1 cellular context compared by ENCODE assay signal in the genomic region with DNA sequence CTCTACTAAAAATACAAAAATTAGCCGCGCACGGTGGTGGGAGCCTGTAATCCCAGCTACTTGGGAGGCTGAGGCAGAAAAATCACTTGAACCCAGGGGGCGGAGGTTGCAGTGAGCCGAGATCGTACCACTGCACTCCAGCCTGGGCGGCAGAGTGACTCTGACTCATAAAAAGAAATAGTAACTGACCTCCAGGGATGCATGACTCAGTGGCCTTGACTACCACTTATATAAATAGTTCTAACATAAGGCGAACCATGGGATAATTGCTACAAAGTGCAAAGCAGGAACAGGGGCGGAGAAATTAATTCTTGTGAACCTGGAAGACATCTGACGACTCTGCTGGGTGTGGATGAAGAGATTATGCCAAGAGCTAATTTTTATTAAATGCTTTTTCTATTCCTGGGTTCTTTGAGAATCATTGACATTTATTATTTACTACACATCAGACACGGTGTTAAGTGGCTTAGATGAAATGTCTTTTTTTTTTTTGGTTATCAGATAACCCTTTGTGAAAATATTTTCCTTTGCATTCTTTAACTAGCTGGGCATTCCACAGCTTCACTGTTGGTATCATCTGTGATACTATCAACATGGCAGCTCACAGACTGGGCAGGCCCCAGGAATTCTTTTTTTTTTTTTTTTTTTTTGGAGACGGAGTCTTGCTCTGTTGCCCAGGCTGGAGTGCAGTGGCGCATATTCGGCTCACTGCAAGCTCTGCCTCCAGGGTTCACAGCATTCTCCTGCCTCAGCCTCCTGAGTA.
TF ChIP-seq lines count a peak whose summit lies in the region.

No MANE protein-coding gene starts in this region.

TF ChIP-seq in A549, 52 proteins besides CTCF, POLR2A, EP300 and RAD21 (continued from another document):
- TF ChIP-seq HES2 (IDR thresholded peaks at IDR 0.05) (no peak), FOSL2 (IDR thresholded peaks at IDR 0.05) (peak; percentile 51; the same call in 1 of the 2 replicates), FOSL2 (CRISPR knock-in tag; IDR thresholded peaks at IDR 0.05) (peak; percentile 86), HEYL (CRISPR knock-in tag; IDR thresholded peaks at IDR 0.05) (no peak), BHLHE40 (IDR thresholded peaks at IDR 0.05; ENCODE audit: low read depth, low read length) (no peak), MAFK (IDR thresholded peaks at IDR 0.05; ENCODE audit: partially characterized antibody) (no peak), RNF2 (IDR thresholded peaks at IDR 0.05; ENCODE audit: borderline replicate concordance, low read depth) (no peak)
